13 cellular contexts compared by ENCODE assay signal in the genomic region with DNA sequence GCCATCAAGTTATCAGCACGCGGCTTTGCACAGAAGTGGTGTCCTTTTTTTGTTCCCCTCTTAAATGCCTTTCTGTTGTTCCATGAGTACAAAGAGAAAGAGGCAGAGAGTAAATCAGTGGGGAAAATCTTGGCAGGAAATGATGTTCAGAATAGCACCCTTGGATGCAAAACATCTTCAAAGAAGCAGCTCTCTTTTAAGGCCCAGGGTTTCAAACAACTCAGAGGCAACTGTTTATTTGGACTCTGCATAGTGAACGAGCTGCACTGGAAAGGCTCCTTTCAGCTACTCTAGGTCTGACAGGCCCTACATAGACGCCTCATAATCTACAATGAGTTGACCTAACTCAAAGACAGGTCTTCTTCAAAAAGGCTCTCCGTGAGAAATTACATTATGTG. TPM values are rescaled to one million over a fixed set of nuclear protein-coding genes. Genes with fewer than 3 reads are reported as not detected.
DNase-seq lines count a peak whose midpoint lies in the region; ATAC-seq lines count a peak whose summit lies in the region.
"Had no signal": no experiment of that assay in that cellular context is flagged by ENCODE, and none has a peak within 500 bp of the region (broad histone marks: within the 10 kb centered on the region; RNA-seq: fewer than 3 reads in every experiment).

No MANE protein-coding gene starts in this region.

- DNase-seq in T-helper 1 cell, result no peak
- DNase-seq in T-cell, result peak in 16 of 34 experiments; percentile 4 to 35 (median 18)
- DNase-seq in left colon, result peak in 1 of 2 donors; percentile 14
- DNase-seq in putamen (ENCODE audit: low spot score), result peak; percentile 32
- DNase-seq in cerebellar nuclear complex (lab: John Stamatoyannopoulos, UW), result no peak
- DNase-seq in activated gamma-delta T cell (lab: John Stamatoyannopoulos, UW), result no peak
- DNase-seq: effector memory CD8-positive, alpha-beta T cell; OCI-M1; stimulated activated CD4-positive, alpha-beta T cell treated with anti-CD3 and anti-CD28 coated beads, Interleukin-12 subunit alpha, Interleukin-12 subunit beta, amount 100 ng/mL, for 4 hours; WERI-Rb-1 had no signal

- intact Hi-C loops in left colon (cut with DNase I, micrococcal nuclease), result no loop called here

- H3K4me1 Mint-ChIP-seq in T-helper 1 cell treated with Interleukin-12 subunit alpha and Interleukin-12 subunit beta and Interleukin-4 antibody, amounts not matched to agents 30 μg/mL and 1 μg/mL, for 36 hours (ENCODE audit: low read depth), result peaks cover 31% of the 10 kb centered on the region
- peaks cover 29% of the 10 kb centered on the region in 3 donors for H3K4me1 Mint-ChIP-seq in T-cell

- H3K27me3 Mint-ChIP-seq in T-helper 1 cell treated with Interleukin-12 subunit alpha and Interleukin-12 subunit beta and Interleukin-4 antibody, amounts not matched to agents 30 μg/mL and 1 μg/mL, for 36 hours (ENCODE audit: low read depth), result no peaks in the 10 kb centered on the region
- no peaks in the 10 kb centered on the region for H3K27me3 Mint-ChIP-seq in T-cell
- H3K27me3 Mint-ChIP-seq: effector memory CD8-positive, alpha-beta T cell had no signal

- peaks cover 69% of the 10 kb centered on the region for H3K36me3 Mint-ChIP-seq in T-helper 1 cell treated with Interleukin-12 subunit alpha and Interleukin-12 subunit beta and Interleukin-4 antibody, amounts not matched to agents 30 μg/mL and 1 μg/mL, for 36 hours (ENCODE audit: low read depth)
- peaks cover 63% of the 10 kb centered on the region for H3K36me3 Mint-ChIP-seq in T-cell

- POLR2A ChIA-PET in T-cell (lab: Charles Lee), result interaction anchor here (0.5 to 0.9 kb wide), 4 partner anchors 34 to 593 kb away, joined by 3 to 8 read pairs (median 3); no protein-coding TSS in a partner anchor

- ATAC-seq in T-cell (replicated peaks in 1 of 4) (peak; percentile 63 to 91 (median 81)), left colon (peak; percentile 42), GM18502 (IDR thresholded peaks at IDR 0.05; ENCODE audit: poor library complexity, unreplicated experiment) (no peak)
- ATAC-seq: effector memory CD8-positive, alpha-beta T cell; HCT116 had no signal

- H3K9me3 Mint-ChIP-seq in T-helper 1 cell treated with Interleukin-12 subunit alpha and Interleukin-12 subunit beta and Interleukin-4 antibody, amounts not matched to agents 30 μg/mL and 1 μg/mL, for 36 hours, result no peaks in the 10 kb centered on the region
- H3K9me3 Mint-ChIP-seq in T-cell, result no peaks in the 10 kb centered on the region
- H3K9me3 Mint-ChIP-seq: effector memory CD8-positive, alpha-beta T cell had no signal

- H3K4me3 Mint-ChIP-seq in T-helper 1 cell treated with Interleukin-12 subunit alpha and Interleukin-12 subunit beta and Interleukin-4 antibody, amounts not matched to agents 30 μg/mL and 1 μg/mL, for 36 hours, result no peak overlapping the region
- H3K4me3 Mint-ChIP-seq in T-cell, result peak overlapping the region in 2 of 3 donors; percentile 13 to 53
- H3K4me3 Mint-ChIP-seq: effector memory CD8-positive, alpha-beta T cell had no signal

- peak overlapping the region; percentile 65 for H3K27ac Mint-ChIP-seq in T-helper 1 cell treated with Interleukin-12 subunit alpha and Interleukin-12 subunit beta and Interleukin-4 antibody, amounts not matched to agents 30 μg/mL and 1 μg/mL, for 36 hours
- H3K27ac Mint-ChIP-seq in T-cell, result peak overlapping the region; percentile 84 to 86
- H3K27ac Mint-ChIP-seq: effector memory CD8-positive, alpha-beta T cell had no signal

- CTCF ChIA-PET in T-cell (lab: Charles Lee), result interaction anchor here in 1 of 2 donors (0.7 kb wide), 1 partner anchor 20 kb away, joined by 3 read pairs; no protein-coding TSS in a partner anchor

RNA-seq across cellular contexts. Expression of a gene that starts 53.4 kb away (rescaled TPM):
- total RNA-seq in T-cell, result 10 to 100 TPM; 22.6 to 27.6 (median 25.6) TPM
- total RNA-seq in left colon, result 10 to 100 TPM in 1 of 2 donors, 1 to 10 TPM in 1; 9.8 to 17.4 TPM
